Comparison of ENCODE assay signal across 10 cellular contexts in genomic region chr1:113388621-113389355, GRCh38. TPM values are rescaled to one million over a fixed set of nuclear protein-coding genes. Genes with fewer than 3 reads are reported as not detected.
A peak's percentile ranks its signal among the peaks of the same experiment; 100 is the strongest.
DNase-seq lines count a peak whose midpoint lies in the region; ATAC-seq, FAIRE-seq and TF ChIP-seq lines count a peak whose summit lies in the region.
"Had no signal": no experiment of that assay in that cellular context is flagged by ENCODE, and none has a peak within 500 bp of the region (broad histone marks: within the 10 kb centered on the region; RNA-seq: fewer than 3 reads in every experiment).

No MANE protein-coding gene starts in this region.

- no peak for TF ChIP-seq CTCF in bronchial epithelial cell (IDR thresholded peaks at IDR 0.05; ENCODE audit: insufficient read depth, low read length, severe bottlenecking)

- H3K4me3 ChIP-seq in NT2/D1 (ENCODE audit: insufficient read length, low read depth) (peak overlapping the region; percentile 42), bronchial epithelial cell (ENCODE audit: low read depth, low read length) (peak overlapping the region; percentile 90), muscle layer of colon (ENCODE audit: low read depth in 1 of 2, low read length in 2 of 2) (peak overlapping the region; percentile 63 to 68)

- no peaks in the 10 kb centered on the region for H3K36me3 ChIP-seq in NT2/D1 (ENCODE audit: insufficient read depth, insufficient read length, low read length)
- no peaks in the 10 kb centered on the region for H3K36me3 ChIP-seq in bronchial epithelial cell (ENCODE audit: control insufficient read depth, insufficient read depth, low read length)
- no peaks in the 10 kb centered on the region for H3K36me3 ChIP-seq in muscle layer of colon (ENCODE audit: insufficient read depth, low read length)
- H3K36me3 ChIP-seq: cardiac muscle cell had no signal

- DNase-seq in NCI-H1417 (lab: John Stamatoyannopoulos, UW): peak; percentile 32 to 79 (median 65)
- no peak for DNase-seq in NCI-H1417 treated with DMSO at 0.1 percent for 48 hours (lab: John Stamatoyannopoulos, UW)
- DNase-seq in NT2/D1 (ENCODE audit: low read depth, low spot score): no peak
- peak; percentile 60 for DNase-seq in bronchial epithelial cell (ENCODE audit: low read depth)
- DNase-seq in NCI-H1436 treated with DMSO at 0.1 percent for 48 hours (lab: John Stamatoyannopoulos, UW): no peak
- no peak for DNase-seq in D341Med (ENCODE audit: low spot score)

- peak overlapping the region; percentile 68 for H3K9ac ChIP-seq in NT2/D1 (ENCODE audit: insufficient read length, low read depth)
- H3K9ac ChIP-seq in muscle layer of colon (ENCODE audit: low read length): no peak overlapping the region

- no peak for FAIRE-seq in bronchial epithelial cell (lab: Jason Lieb, UNC)
- FAIRE-seq: G401.6 had no signal

- H3K27me3 ChIP-seq in NT2/D1 (ENCODE audit: insufficient read depth, insufficient read length): peaks cover 10% of the 10 kb centered on the region
- no peaks in the 10 kb centered on the region for H3K27me3 ChIP-seq in bronchial epithelial cell (ENCODE audit: control insufficient read depth, insufficient read depth, low read length)
- H3K27me3 ChIP-seq in muscle layer of colon (ENCODE audit: control insufficient read depth in 1 of 2, insufficient read depth in 2 of 2, low read length in 2 of 2): no peaks in the 10 kb centered on the region
- H3K27me3 ChIP-seq: cardiac muscle cell had no signal

- H3K9me3 ChIP-seq in NT2/D1 (ENCODE audit: insufficient read depth, low read length) (no peaks in the 10 kb centered on the region), muscle layer of colon (ENCODE audit: low read length) (no peaks in the 10 kb centered on the region)

- H3K4me1 ChIP-seq in NT2/D1 (ENCODE audit: insufficient read depth, insufficient read length) (no peaks in the 10 kb centered on the region), muscle layer of colon (ENCODE audit: insufficient read depth, low read length) (peaks cover 17% of the 10 kb centered on the region)

- ATAC-seq in GM19324 (IDR thresholded peaks at IDR 0.05; ENCODE audit: low FRiP score, unreplicated experiment): no peak

- no peak overlapping the region for H3K27ac ChIP-seq in muscle layer of colon (ENCODE audit: low read depth, low read length)

RNA-seq across cellular contexts. Expression of gene MAGI3, which starts 1.5 kb away (rescaled TPM):
- 6.3 and 12.3 TPM in 2 replicates for total RNA-seq in bronchial epithelial cell

Comparison
In these comparisons a context has a peak if more than half of its experiments do, and no peak if none do; other contexts are left out.
1. DNase-seq: peak in NCI-H1417 (3 of 3) and bronchial epithelial cell (single experiment); none in NCI-H1417 treated with DMSO at 0.1 percent for 48 hours (single experiment), NT2/D1 (single experiment), NCI-H1436 treated with DMSO at 0.1 percent for 48 hours (single experiment) and D341Med (single experiment).
2. Peak in every context shown above with its lines, with median percentiles within 50 percentile points of each other: H3K4me3 ChIP-seq.